ENCODE assay signal across 8 cellular contexts in the genomic region with DNA sequence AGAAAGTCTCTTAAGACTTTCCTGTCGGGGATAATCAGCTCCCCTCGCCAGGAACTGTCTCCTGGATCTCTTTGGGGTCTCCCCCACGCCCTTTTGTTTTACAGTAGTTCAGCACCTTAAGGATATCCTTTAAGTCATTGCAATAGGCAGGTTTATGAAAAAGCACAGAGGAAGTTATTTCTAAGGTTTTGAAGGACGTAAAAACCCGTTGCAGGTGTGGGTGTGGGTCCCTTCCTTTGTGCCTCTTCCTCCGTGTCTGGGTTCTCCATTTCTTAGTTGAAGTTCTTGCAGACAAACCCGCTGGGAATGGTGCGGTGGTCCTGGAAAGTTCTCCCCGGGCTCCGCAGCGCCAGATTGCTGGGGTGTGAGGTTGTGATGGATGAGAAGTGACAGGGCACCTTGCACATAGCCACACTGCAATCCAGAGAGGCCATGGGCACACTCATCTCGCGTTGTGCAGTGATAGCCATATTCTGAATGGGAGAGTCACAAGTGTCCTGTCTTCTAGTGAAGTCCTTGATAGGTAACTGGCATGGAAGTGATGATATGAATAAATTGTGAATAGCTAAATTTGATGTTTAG.
DNase-seq lines count a peak whose midpoint lies in the region; ATAC-seq and TF ChIP-seq lines count a peak whose summit lies in the region.

No MANE protein-coding gene starts in this region.

- H3K36me3 Mint-ChIP-seq in activated T-helper 2 cell treated with anti-CD3 and anti-CD28 coated beads, Interferon-gamma antibody, Interleukin-2, Interleukin-4, amounts not matched to agents 10 μg/mL and 5 μg/mL and 100 μg/mL, durations not matched to agents 14 hours and 24 hours and 36 hours (ENCODE audit: low read depth), result peaks cover 8% of the 10 kb centered on the region

- no TSS peak for BruUV-seq in A673 (replicated peaks; lab: Mats Ljungman, UMichigan)

- H3K4me3 ChIP-seq in A673 (ENCODE audit: low read depth, low read length, poor library complexity, severe bottlenecking), result peak overlapping the region; percentile 57
- peak overlapping the region; percentile 89 for H3K4me3 ChIP-seq in GM23248
- H3K4me3 ChIP-seq in iPS-15b (ENCODE audit: low read depth, low read length), result peak overlapping the region; percentile 92

- no peaks in the 10 kb centered on the region for H3K36me3 ChIP-seq in A673 (ENCODE audit: insufficient read depth, low read length, poor library complexity, severe bottlenecking)
- H3K36me3 ChIP-seq in GM23248 (ENCODE audit: low read depth), result no peaks in the 10 kb centered on the region
- no peaks in the 10 kb centered on the region for H3K36me3 ChIP-seq in iPS-15b (ENCODE audit: control insufficient read depth, insufficient read depth, low read length)

- peak overlapping the region; percentile 62 for H3K27ac Mint-ChIP-seq in activated T-helper 2 cell treated with anti-CD3 and anti-CD28 coated beads, Interferon-gamma antibody, Interleukin-2, Interleukin-4, amounts not matched to agents 10 μg/mL and 5 μg/mL and 100 μg/mL, durations not matched to agents 14 hours and 24 hours and 36 hours
- H3K27ac Mint-ChIP-seq in stimulated activated naive CD8-positive, alpha-beta T cell treated with anti-CD3 and anti-CD28 coated beads, Interleukin-15, amount 100 ng/mL, for 72 hours, result peak overlapping the region; percentile 77 to 80

- no peaks in the 10 kb centered on the region for H3K27me3 ChIP-seq in A673 (replicated peaks; ENCODE audit: insufficient read depth, low read depth, low read length, poor library complexity)
- no peaks in the 10 kb centered on the region for H3K27me3 ChIP-seq in GM23248 (replicated peaks; ENCODE audit: insufficient read depth)
- peaks cover 10% of the 10 kb centered on the region for H3K27me3 ChIP-seq in iPS-15b (ENCODE audit: control insufficient read depth, insufficient read depth, low read length)

- WGBS in GM23248 (ENCODE audit: low coverage in 1 of 2, low lambda C conversion rate in 2 of 2, missing lambda C conversion rate in 2 of 2), 2 experiments, result 70 to 79% methylated on average over 13 of the region's 13 CpGs

- H3K4me1 ChIP-seq in A673 (ENCODE audit: insufficient read depth, low read length, poor library complexity, severe bottlenecking) (peaks cover 11% of the 10 kb centered on the region), GM23248 (ENCODE audit: insufficient read depth) (peaks cover 6% of the 10 kb centered on the region; the same call in 1 of the 2 replicates), iPS-15b (ENCODE audit: control insufficient read depth, insufficient read depth, low read length) (peaks cover 11% of the 10 kb centered on the region)

- no peaks in the 10 kb centered on the region for H3K9me2 ChIP-seq in GM23248 (ENCODE audit: insufficient read depth)

- no peak for TF ChIP-seq CTCF in A673 (conservative IDR thresholded peaks at IDR 0.05; ENCODE audit: low read depth, low read length)

- in situ Hi-C loops in GM23248 (cut with MboI), result no loop called here

- H3K4me3 Mint-ChIP-seq in activated T-helper 2 cell treated with anti-CD3 and anti-CD28 coated beads, Interferon-gamma antibody, Interleukin-2, Interleukin-4, amounts not matched to agents 10 μg/mL and 5 μg/mL and 100 μg/mL, durations not matched to agents 14 hours and 24 hours and 36 hours (ENCODE audit: low read depth), result peak overlapping the region; percentile 86
- peak overlapping the region; percentile 86 to 94 for H3K4me3 Mint-ChIP-seq in stimulated activated naive CD8-positive, alpha-beta T cell treated with anti-CD3 and anti-CD28 coated beads, Interleukin-15, amount 100 ng/mL, for 72 hours

- CTCF ChIA-PET in A673 (lab: Charles Lee), result no interaction called here

- POLR2A ChIA-PET in A673 (lab: Charles Lee; ENCODE audit: low non-redundant PET), result no interaction called here

- peaks cover 41% of the 10 kb centered on the region for H3K79me2 ChIP-seq in GM23248 (ENCODE audit: insufficient read depth)

- H2AFZ ChIP-seq in GM23248, result peak overlapping the region; percentile 79

- intact Hi-C loops in A673 (cut with micrococcal nuclease; ENCODE audit: unreplicated experiment), result no loop called here
- intact Hi-C loops in activated T-helper 2 cell treated with anti-CD3 and anti-CD28 coated beads, Interferon-gamma antibody, Interleukin-2, Interleukin-4, amounts not matched to agents 10 μg/mL and 5 μg/mL and 100 μg/mL, durations not matched to agents 14 hours and 24 hours and 36 hours (cut with micrococcal nuclease), result loop anchor here (2.0 kb wide), 2 partner anchors 37 to 57 kb away; no protein-coding TSS in a partner anchor

- H3K27me3 Mint-ChIP-seq in activated T-helper 2 cell treated with anti-CD3 and anti-CD28 coated beads, Interferon-gamma antibody, Interleukin-2, Interleukin-4, amounts not matched to agents 10 μg/mL and 5 μg/mL and 100 μg/mL, durations not matched to agents 14 hours and 24 hours and 36 hours (ENCODE audit: low read depth), result peaks cover 11% of the 10 kb centered on the region
- H3K27me3 Mint-ChIP-seq in stimulated activated naive CD8-positive, alpha-beta T cell treated with anti-CD3 and anti-CD28 coated beads, Interleukin-15, amount 100 ng/mL, for 72 hours, result no peaks in the 10 kb centered on the region

- H3K27ac ChIP-seq in A673 (ENCODE audit: low read depth, low read length, poor library complexity, severe bottlenecking) (peak overlapping the region; percentile 34), GM23248 (no peak overlapping the region)

- H3K4me2 ChIP-seq in GM23248 (ENCODE audit: unreplicated experiment), result peak overlapping the region; percentile 77

- H3F3A ChIP-seq in GM23248 (ENCODE audit: insufficient read depth), result peaks cover 4% of the 10 kb centered on the region; the same call in 1 of the 2 replicates

- no peak for ATAC-seq in stimulated activated naive CD8-positive, alpha-beta T cell treated with anti-CD3 and anti-CD28 coated beads, Interleukin-15, amount 100 ng/mL, for 72 hours
- ATAC-seq in GM21576 (IDR thresholded peaks at IDR 0.05; ENCODE audit: unreplicated experiment), result no peak

- H3K9ac ChIP-seq in GM23248, result peak overlapping the region; percentile 82
- H3K9ac ChIP-seq in iPS-15b (ENCODE audit: low read depth, low read length), result peak overlapping the region; percentile 66

- peaks cover 20% of the 10 kb centered on the region for H3K4me1 Mint-ChIP-seq in activated T-helper 2 cell treated with anti-CD3 and anti-CD28 coated beads, Interferon-gamma antibody, Interleukin-2, Interleukin-4, amounts not matched to agents 10 μg/mL and 5 μg/mL and 100 μg/mL, durations not matched to agents 14 hours and 24 hours and 36 hours (ENCODE audit: low read depth)
- peaks cover 34% of the 10 kb centered on the region for H3K4me1 Mint-ChIP-seq in stimulated activated naive CD8-positive, alpha-beta T cell treated with anti-CD3 and anti-CD28 coated beads, Interleukin-15, amount 100 ng/mL, for 72 hours

- H3K9me3 Mint-ChIP-seq in activated T-helper 2 cell treated with anti-CD3 and anti-CD28 coated beads, Interferon-gamma antibody, Interleukin-2, Interleukin-4, amounts not matched to agents 10 μg/mL and 5 μg/mL and 100 μg/mL, durations not matched to agents 14 hours and 24 hours and 36 hours, result no peaks in the 10 kb centered on the region
- H3K9me3 Mint-ChIP-seq in stimulated activated naive CD8-positive, alpha-beta T cell treated with anti-CD3 and anti-CD28 coated beads, Interleukin-15, amount 100 ng/mL, for 72 hours, result no peaks in the 10 kb centered on the region

- DNase-seq in A673 (ENCODE audit: low spot score) (no peak), GM23248 (no peak), middle frontal gyrus (ENCODE audit: extremely low spot score, low spot score) (no peak), Kasumi-1 (lab: John Stamatoyannopoulos, UW) (no peak)
- DNase-seq in activated T-helper 2 cell treated with anti-CD3 and anti-CD28 coated beads, Interferon-gamma antibody, Interleukin-2, Interleukin-4, amounts not matched to agents 10 μg/mL and 5 μg/mL and 100 μg/mL, durations not matched to agents 14 hours and 24 hours and 36 hours (ENCODE audit: low spot score), result no peak
- no peak for DNase-seq in stimulated activated naive CD8-positive, alpha-beta T cell treated with anti-CD3 and anti-CD28 coated beads, Interleukin-15, amount 100 ng/mL, for 72 hours

- H3K9me3 ChIP-seq in A673 (ENCODE audit: low read depth, low read length, poor library complexity, severe bottlenecking), result no peaks in the 10 kb centered on the region
- H3K9me3 ChIP-seq in GM23248 (ENCODE audit: low read depth), result no peaks in the 10 kb centered on the region
- no peaks in the 10 kb centered on the region for H3K9me3 ChIP-seq in iPS-15b (ENCODE audit: control insufficient read depth, insufficient read depth, low read length)

- no peaks in the 10 kb centered on the region for H4K20me1 ChIP-seq in GM23248 (ENCODE audit: insufficient read depth)
